In the genomic region with DNA sequence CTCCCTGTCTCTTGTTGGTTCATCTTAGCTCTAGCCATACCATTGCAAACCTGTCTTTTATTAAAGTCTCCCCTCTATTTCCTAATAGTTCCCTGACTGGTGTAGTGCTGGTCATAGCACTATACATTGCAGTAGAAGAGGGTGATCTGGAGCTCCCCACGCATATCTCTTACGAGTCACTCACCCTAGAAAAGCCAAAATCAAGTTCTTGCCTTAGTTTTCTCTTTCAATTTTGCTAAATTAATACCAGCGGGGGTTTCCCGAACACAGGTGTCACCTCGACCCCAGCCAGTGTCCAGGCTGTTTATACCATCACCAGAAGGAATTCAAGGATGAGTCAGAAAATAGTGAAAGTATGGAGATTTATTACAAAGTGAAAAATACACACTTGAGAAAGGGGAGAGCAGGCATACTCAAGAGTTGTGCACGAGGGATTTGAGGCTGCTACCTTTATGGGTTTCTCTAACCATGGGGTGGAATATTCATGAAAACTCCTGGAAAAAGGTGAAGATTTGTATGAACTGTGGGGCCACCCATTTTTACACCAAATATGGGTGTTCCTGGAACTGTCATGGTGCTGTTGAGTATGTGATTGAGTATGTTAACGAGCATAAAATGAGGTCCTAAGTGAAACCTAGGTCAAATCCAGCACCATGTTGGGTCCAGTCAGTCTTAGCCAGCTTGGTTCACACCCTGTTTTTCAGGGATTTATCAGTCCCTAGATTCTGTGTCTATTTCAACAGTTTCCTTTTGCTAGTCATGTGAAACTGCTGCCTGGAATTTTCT, we compare ENCODE assay signal across 15 cellular contexts. TPM values are rescaled to one million over a fixed set of nuclear protein-coding genes. Genes with fewer than 3 reads are reported as not detected.
"Had no signal": no experiment of that assay in that cellular context is flagged by ENCODE, and none has a peak within 500 bp of the region (broad histone marks: within the 10 kb centered on the region; RNA-seq: fewer than 3 reads in every experiment).

No MANE protein-coding gene starts in this region.

- H3K27me3 ChIP-seq: esophagus muscularis mucosa, stomach had no signal

- DNase-seq: activated gamma-delta T cell; glutamatergic neuron; immature natural killer cell; left cardiac atrium; mucosa of descending colon; naive thymus-derived CD8-positive, alpha-beta T cell; nucleus accumbens; right cardiac atrium; small intestine; stomach had no signal

- H3K9me3 ChIP-seq: esophagus muscularis mucosa, mucosa of descending colon had no signal

- H3K27ac ChIP-seq: esophagus muscularis mucosa, stomach had no signal

- H3K4me1 ChIP-seq: esophagus muscularis mucosa, stomach had no signal

- FAIRE-seq: colon, small intestine had no signal

- H3K9me3 Mint-ChIP-seq: immature natural killer cell; T-helper 2 cell treated with Interferon-gamma antibody and Interleukin-4, amounts not matched to agents 5 μg/mL and 100 μg/mL, for 36 hours had no signal

- H3K27ac Mint-ChIP-seq: immature natural killer cell; naive thymus-derived CD8-positive, alpha-beta T cell; T-helper 2 cell treated with Interferon-gamma antibody and Interleukin-4, amounts not matched to agents 5 μg/mL and 100 μg/mL, for 36 hours had no signal

- H3K4me1 Mint-ChIP-seq: immature natural killer cell had no signal

- H3K4me3 Mint-ChIP-seq: immature natural killer cell; naive thymus-derived CD8-positive, alpha-beta T cell; T-helper 2 cell treated with Interferon-gamma antibody and Interleukin-4, amounts not matched to agents 5 μg/mL and 100 μg/mL, for 36 hours had no signal

- ATAC-seq: left cardiac atrium; mucosa of descending colon; naive thymus-derived CD8-positive, alpha-beta T cell; right cardiac atrium had no signal

- H3K4me3 ChIP-seq: esophagus muscularis mucosa, lung, mucosa of descending colon, stomach had no signal

- H3K36me3 ChIP-seq: esophagus muscularis mucosa, stomach had no signal

RNA-seq across cellular contexts. Expression of a gene that starts 20.2 kb away (rescaled TPM):
- total RNA-seq: esophagus muscularis mucosa; fibroblast of villous mesenchyme; lung; naive thymus-derived CD8-positive, alpha-beta T cell; right cardiac atrium; stomach had no signal
- polyA plus RNA-seq: immature natural killer cell; naive thymus-derived CD8-positive, alpha-beta T cell; stomach had no signal
